In the genomic region with DNA sequence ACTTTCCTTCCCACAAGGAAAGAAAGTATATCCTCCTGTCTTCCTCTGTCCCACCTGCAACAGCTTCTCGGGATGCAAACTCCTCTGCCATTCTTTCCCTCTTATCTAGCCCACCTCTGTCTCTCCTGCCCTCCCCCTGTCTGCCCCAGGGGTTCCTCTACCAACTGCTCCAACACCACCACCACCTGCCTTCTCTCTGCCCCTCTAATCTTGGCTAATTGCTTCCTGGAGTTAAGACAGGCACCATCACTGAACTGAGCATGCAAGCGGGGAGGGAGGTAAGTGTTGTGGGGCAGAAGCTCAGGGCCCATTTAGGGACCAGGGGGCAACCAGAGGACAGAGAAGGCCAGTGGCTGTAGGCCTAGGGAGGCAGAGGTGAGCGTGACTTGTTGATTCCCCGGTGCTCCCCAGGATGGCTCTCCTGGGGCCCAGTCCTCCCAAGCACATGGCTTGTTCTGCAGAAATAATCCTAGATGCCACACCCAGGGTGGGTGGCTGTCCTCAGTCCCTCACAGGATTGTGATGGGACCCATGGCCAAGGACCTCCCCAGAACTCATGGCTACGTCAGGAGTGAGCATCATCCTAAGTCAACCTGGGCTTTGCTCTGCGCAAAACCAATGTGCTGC, we compare ENCODE assay signal across 18 cellular contexts.
DNase-seq lines count a peak whose midpoint lies in the region; ATAC-seq and TF ChIP-seq lines count a peak whose summit lies in the region.
"Had no signal": no experiment of that assay in that cellular context is flagged by ENCODE, and none has a peak within 500 bp of the region (broad histone marks: within the 10 kb centered on the region; RNA-seq: fewer than 3 reads in every experiment).

No MANE protein-coding gene starts in this region.

- intact Hi-C loops in head of caudate nucleus (cut with DNase I): no loop called here

- TF ChIP-seq POLR2A in upper lobe of left lung (IDR thresholded peaks at IDR 0.05): no peak

- peaks cover 3% of the 10 kb centered on the region for H3K27me3 Mint-ChIP-seq in brain
- no peaks in the 10 kb centered on the region for H3K27me3 Mint-ChIP-seq in nephron (ENCODE audit: low read depth)

- TF ChIP-seq CTCF in brain (conservative IDR thresholded peaks at IDR 0.05) (no peak), nephron (IDR thresholded peaks at IDR 0.05; ENCODE audit: unreplicated experiment in 3 of 3) (no peak), upper lobe of left lung (IDR thresholded peaks at IDR 0.05) (no peak)

- H3K27me3 ChIP-seq in upper lobe of left lung: no peaks in the 10 kb centered on the region
- H3K27me3 ChIP-seq: SJSA1 had no signal

- peaks cover 15 to 60% (median 26%) of the 10 kb centered on the region in 5 experiments for H3K9me3 Mint-ChIP-seq in brain
- peaks cover 29% of the 10 kb centered on the region for H3K9me3 Mint-ChIP-seq in nephron

- H3K27ac Mint-ChIP-seq in brain: peak overlapping the region in 4 of 5 experiments; percentile 17 to 86 (median 34)
- peak overlapping the region; percentile 24 to 84 (median 76) for H3K27ac Mint-ChIP-seq in nephron
- H3K27ac Mint-ChIP-seq: IgD-negative memory B cell had no signal

- peaks cover 0 to 4% (median 0%) of the 10 kb centered on the region in 4 donors for H3K9me3 ChIP-seq in upper lobe of left lung

- H3K27ac ChIP-seq in upper lobe of left lung: no peak overlapping the region
- H3K27ac ChIP-seq: A549, RWPE1, SJSA1 had no signal

- TF ChIP-seq EP300 in upper lobe of left lung (IDR thresholded peaks at IDR 0.05): no peak

- H3K36me3 Mint-ChIP-seq in brain: peaks cover 40% of the 10 kb centered on the region
- H3K36me3 Mint-ChIP-seq in nephron (ENCODE audit: low read depth): peaks cover 27% of the 10 kb centered on the region

- no peak overlapping the region for H3K4me3 ChIP-seq in upper lobe of left lung
- H3K4me3 ChIP-seq: A549, SJSA1 had no signal

- H3K36me3 ChIP-seq in upper lobe of left lung: no peaks in the 10 kb centered on the region
- H3K36me3 ChIP-seq: SJSA1 had no signal

- H3K4me1 Mint-ChIP-seq in brain (peaks cover 56% of the 10 kb centered on the region), nephron (peaks cover 46% of the 10 kb centered on the region)
- H3K4me1 Mint-ChIP-seq: IgD-negative memory B cell had no signal

- no peak for ATAC-seq in upper lobe of left lung (ENCODE audit: low FRiP score in 2 of 2)
- ATAC-seq: A549, PC-3 had no signal

- DNase-seq in DMS 273 treated with DMSO at 0.1 percent for 48 hours (lab: John Stamatoyannopoulos, UW) (peak; percentile 43), NCI-H524 treated with DMSO at 0.1 percent for 48 hours (lab: John Stamatoyannopoulos, UW) (peak; percentile 62), head of caudate nucleus (no peak), CD1c-positive myeloid dendritic cell (ENCODE audit: extremely low spot score) (no peak), dedifferentiated amniotic fluid mesenchymal stem cell (ENCODE audit: extremely low spot score) (no peak), upper lobe of left lung (no peak)
- DNase-seq: C1 segment of cervical spinal cord, Kasumi-1, MM.1S, NCI-H226, NCI-H526 treated with DMSO at 0.1 percent for 48 hours, PC-3 had no signal

- peaks cover 0 to 7% (median 5%) of the 10 kb centered on the region in 4 donors for H3K4me1 ChIP-seq in upper lobe of left lung
- H3K4me1 ChIP-seq: A549 had no signal

- H3K4me3 Mint-ChIP-seq in brain: no peak overlapping the region
- no peak overlapping the region for H3K4me3 Mint-ChIP-seq in nephron
- H3K4me3 Mint-ChIP-seq: IgD-negative memory B cell had no signal

- 66 to 77% methylated on average over 4 to 6 of the region's 6 CpGs for WGBS in upper lobe of left lung, 2 donors

Comparison
In these comparisons a context has a peak if more than half of its experiments do, and no peak if none do; other contexts are left out.
1. DNase-seq: peak in DMS 273 treated with DMSO at 0.1 percent for 48 hours (single experiment) and NCI-H524 treated with DMSO at 0.1 percent for 48 hours (single experiment); none in head of caudate nucleus (0 of 42), CD1c-positive myeloid dendritic cell (single experiment), dedifferentiated amniotic fluid mesenchymal stem cell (single experiment) and upper lobe of left lung (0 of 2).